ENCODE assay signal across 12 cellular contexts in genomic region chr3:177110308-177111254, GRCh38.
DNase-seq lines count a peak whose midpoint lies in the region; ATAC-seq and TF ChIP-seq lines count a peak whose summit lies in the region.
"Had no signal": no experiment of that assay in that cellular context is flagged by ENCODE, and none has a peak within 500 bp of the region (broad histone marks: within the 10 kb centered on the region; RNA-seq: fewer than 3 reads in every experiment).

No MANE protein-coding gene starts in this region.

- no peak for TF ChIP-seq POLR2A in breast epithelium (IDR thresholded peaks at IDR 0.05)

- H3K27me3 ChIP-seq in breast epithelium, result no peaks in the 10 kb centered on the region
- no peaks in the 10 kb centered on the region for H3K27me3 ChIP-seq in PC-9 (ENCODE audit: insufficient read depth, low read depth)
- no peaks in the 10 kb centered on the region for H3K27me3 ChIP-seq in esophagus (ENCODE audit: control insufficient read depth in 1 of 2, insufficient read depth in 2 of 2, low read length in 2 of 2)
- H3K27me3 ChIP-seq in SJCRH30, result no peaks in the 10 kb centered on the region
- H3K27me3 ChIP-seq: BE2C, Peyer's patch had no signal

- peaks cover 37% of the 10 kb centered on the region for H3K4me1 Mint-ChIP-seq in MCF 10A (ENCODE audit: insufficient read depth, unreplicated experiment)

- H3K27me3 Mint-ChIP-seq in MCF 10A (ENCODE audit: insufficient read depth, unreplicated experiment), result no peaks in the 10 kb centered on the region

- no peak overlapping the region for H3K4me3 Mint-ChIP-seq in MCF 10A (ENCODE audit: unreplicated experiment)

- no TSS peak for BruUV-seq in MCF 10A (replicated peaks; lab: Mats Ljungman, UMichigan)
- no TSS peak for BruUV-seq in PC-9 (replicated peaks; lab: Mats Ljungman, UMichigan)

- ATAC-seq in GM18861 (IDR thresholded peaks at IDR 0.05; ENCODE audit: unreplicated experiment), result no peak

- 52 to 53% methylated on average over 6 of the region's 6 CpGs for WGBS in esophagus, 2 donors

- peaks cover 6% of the 10 kb centered on the region for H3K36me3 Mint-ChIP-seq in MCF 10A (ENCODE audit: insufficient read depth, unreplicated experiment)

- H3K4me1 ChIP-seq in breast epithelium (no peaks in the 10 kb centered on the region), PC-9 (replicated peaks; ENCODE audit: insufficient read depth) (no peaks in the 10 kb centered on the region), esophagus (ENCODE audit: control insufficient read depth in 2 of 2, insufficient read depth in 2 of 2, low read length in 1 of 2) (peaks cover 2% of the 10 kb centered on the region in 2 donors), SJCRH30 (peaks cover 6% of the 10 kb centered on the region; the same call in 1 of the 2 replicates)

- H3K27ac Mint-ChIP-seq in MCF 10A (ENCODE audit: low read depth, unreplicated experiment), result peak overlapping the region; percentile 2

- no peaks in the 10 kb centered on the region for H3K9me3 ChIP-seq in breast epithelium
- H3K9me3 ChIP-seq in PC-9 (ENCODE audit: insufficient read depth, low read depth), result no peaks in the 10 kb centered on the region
- H3K9me3 ChIP-seq in esophagus (ENCODE audit: control insufficient read depth in 2 of 2, insufficient read depth in 1 of 2, low read depth in 1 of 2, low read length in 1 of 2), result no peaks in the 10 kb centered on the region
- H3K9me3 ChIP-seq in SJCRH30 (replicated peaks), result no peaks in the 10 kb centered on the region
- H3K9me3 ChIP-seq: BE2C, Peyer's patch had no signal

- H3K4me2 ChIP-seq in PC-9, result no peak overlapping the region

- no peak for TF ChIP-seq CTCF in MCF 10A (IDR thresholded peaks at IDR 0.05; ENCODE audit: unreplicated experiment)
- TF ChIP-seq CTCF in breast epithelium (IDR thresholded peaks at IDR 0.05), result no peak
- no peak for TF ChIP-seq CTCF in PC-9 (conservative IDR thresholded peaks at IDR 0.05)

- H3K79me2 ChIP-seq in PC-9 (ENCODE audit: low read depth), result peaks cover 98% of the 10 kb centered on the region

- H3K27ac ChIP-seq in breast epithelium, result no peak overlapping the region
- H3K27ac ChIP-seq in PC-9, result peak overlapping the region; percentile 3; the same call in 1 of the 2 replicates
- peak overlapping the region; percentile 14 to 33 for H3K27ac ChIP-seq in esophagus (ENCODE audit: low read depth in 2 of 2, low read length in 1 of 2)
- no peak overlapping the region for H3K27ac ChIP-seq in SJCRH30

- no peaks in the 10 kb centered on the region for H3K9me3 Mint-ChIP-seq in MCF 10A (ENCODE audit: unreplicated experiment)

- CTCF ChIA-PET in MCF 10A (lab: Yijun Ruan, JAX), result interaction anchor here (0.6 to 0.7 kb wide), 2 partner anchors 20 to 1443 kb away, joined by 3 read pairs; no protein-coding TSS in a partner anchor
- CTCF ChIA-PET in PC-9 (lab: Charles Lee), result no interaction called here
- CTCF ChIA-PET in HEK293T (lab: Yijun Ruan, JAX), result no interaction called here

- no peak overlapping the region for H3K4me3 ChIP-seq in breast epithelium
- H3K4me3 ChIP-seq in PC-9, result no peak overlapping the region
- no peak overlapping the region for H3K4me3 ChIP-seq in esophagus (ENCODE audit: low read depth in 1 of 2, low read length in 2 of 2)
- no peak overlapping the region for H3K4me3 ChIP-seq in SJCRH30
- H3K4me3 ChIP-seq: Peyer's patch had no signal

- H2AFZ ChIP-seq in PC-9, result no peak overlapping the region

- no peak for DNase-seq in MCF 10A (ENCODE audit: unreplicated experiment)
- no peak for DNase-seq in breast epithelium (ENCODE audit: low spot score in 2 of 2)
- DNase-seq in PC-9, result no peak
- DNase-seq in HEK293T (ENCODE audit: extremely low spot score), result no peak
- no peak for DNase-seq in COR-L47 (lab: John Stamatoyannopoulos, UW)
- no peak for DNase-seq in SJCRH30
- DNase-seq: BE2C, islet precursor cell, NCI-H1105 treated with DMSO at 0.1 percent for 48 hours, Peyer's patch had no signal

- no peaks in the 10 kb centered on the region for H3K9me2 ChIP-seq in PC-9 (ENCODE audit: insufficient read depth)

- POLR2A ChIA-PET in MCF 10A (lab: Yijun Ruan, JAX), result interaction anchor here (0.5 to 2.0 kb wide), 8 partner anchors 8 to 691 kb away, joined by 3 to 4 read pairs (median 4); no protein-coding TSS in a partner anchor
- POLR2A ChIA-PET in PC-9 (lab: Charles Lee; ENCODE audit: unreplicated experiment), result no interaction called here
- POLR2A ChIA-PET in HEK293T (lab: Yijun Ruan, JAX), result no interaction called here

- peaks cover 66% of the 10 kb centered on the region for H4K20me1 ChIP-seq in PC-9 (ENCODE audit: insufficient read depth)

- H3F3A ChIP-seq in PC-9 (ENCODE audit: insufficient read depth, low read depth), result peaks cover 31% of the 10 kb centered on the region; the same call in 1 of the 2 replicates

- H3K36me3 ChIP-seq in breast epithelium (no peaks in the 10 kb centered on the region), PC-9 (ENCODE audit: low read depth) (no peaks in the 10 kb centered on the region), esophagus (ENCODE audit: control insufficient read depth in 2 of 2, insufficient read depth in 2 of 2, low read length in 1 of 2) (no peaks in the 10 kb centered on the region), SJCRH30 (no peaks in the 10 kb centered on the region)
- H3K36me3 ChIP-seq: BE2C, Peyer's patch had no signal

- intact Hi-C loops in MCF 10A (cut with micrococcal nuclease) (no loop called here), breast epithelium (cut with DNase I; ENCODE audit: low total_unique reads) (no loop called here), PC-9 (cut with micrococcal nuclease; ENCODE audit: unreplicated experiment) (no loop called here)

TF ChIP-seq in HEK293T, 16 proteins besides CTCF, POLR2A, EP300 and RAD21:
- TF ChIP-seq LEF1 (IDR thresholded peaks at IDR 0.05; ENCODE audit: borderline replicate concordance) (no peak), FOXA1 (IDR thresholded peaks at IDR 0.05) (no peak), L3MBTL2 (conservative IDR thresholded peaks at IDR 0.05) (no peak), SP1 (IDR thresholded peaks at IDR 0.05) (no peak), FOXK2 (IDR thresholded peaks at IDR 0.05) (no peak), ZNF384 (IDR thresholded peaks at IDR 0.05) (no peak), CTBP1 (IDR thresholded peaks at IDR 0.05; ENCODE audit: borderline replicate concordance) (no peak), TARDBP (IDR thresholded peaks at IDR 0.05) (no peak), ELF4 (IDR thresholded peaks at IDR 0.05) (no peak), BHLHE40 (IDR thresholded peaks at IDR 0.05; ENCODE audit: borderline replicate concordance) (no peak), HDGF (IDR thresholded peaks at IDR 0.05; ENCODE audit: borderline replicate concordance) (no peak), ARNT (IDR thresholded peaks at IDR 0.05) (no peak), SUZ12 (IDR thresholded peaks at IDR 0.05) (no peak), FOXM1 (IDR thresholded peaks at IDR 0.05; ENCODE audit: borderline replicate concordance) (no peak), PKNOX1 (IDR thresholded peaks at IDR 0.05) (no peak), NFRKB (IDR thresholded peaks at IDR 0.05) (no peak)
TF ChIP-seq in HEK293T: peak in this region for 0.

Comparison
In these comparisons a context has a peak if more than half of its experiments do, and no peak if none do; other contexts are left out.
1. H3K27ac ChIP-seq: peak in PC-9 (single experiment) and esophagus (2 of 2); none in breast epithelium (0 of 2) and SJCRH30 (single experiment).